In the genomic region with DNA sequence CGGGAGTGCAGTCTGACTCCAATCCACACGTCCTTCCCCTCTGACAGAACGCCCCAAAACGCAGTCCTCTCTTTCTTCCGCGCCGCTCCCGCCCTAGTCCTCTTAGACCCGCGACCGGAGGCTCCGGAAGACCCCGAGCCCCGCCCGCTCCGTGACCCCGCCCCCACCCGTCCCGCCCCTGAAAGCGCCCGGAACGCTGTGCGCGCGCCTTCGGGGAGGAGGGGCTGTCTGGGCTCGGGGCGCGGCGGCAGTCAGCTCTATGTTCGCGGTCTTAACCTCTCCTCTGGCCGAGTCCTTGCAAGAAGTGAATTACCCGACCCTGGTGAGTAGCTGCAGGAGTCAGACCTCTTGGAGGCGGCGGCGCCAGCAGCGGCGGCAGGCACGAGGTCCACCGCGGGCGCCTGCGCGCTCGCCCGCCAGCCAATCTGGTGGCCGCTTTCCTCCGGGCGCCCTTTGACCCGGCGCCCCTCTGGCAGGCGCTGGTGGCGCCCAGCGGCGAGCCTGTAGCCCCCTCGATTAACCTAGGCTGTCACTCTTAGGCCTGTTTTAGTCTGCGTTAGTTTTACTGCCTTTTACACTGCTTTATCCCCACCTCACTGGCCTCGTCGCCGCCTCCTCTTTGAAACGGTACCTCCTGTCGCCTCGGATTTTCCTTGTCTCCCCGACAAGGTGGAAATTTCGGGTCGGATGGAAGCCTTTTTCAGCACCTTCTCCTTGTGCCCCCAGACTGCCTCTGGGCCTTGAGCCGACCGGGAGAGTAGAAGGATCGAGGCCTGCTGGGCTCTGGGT, we compare ENCODE assay signal across 8 cellular contexts. TPM values are rescaled to one million over a fixed set of nuclear protein-coding genes. Genes with fewer than 3 reads are reported as not detected.
DNase-seq lines count a peak whose midpoint lies in the region; ATAC-seq lines count a peak whose summit lies in the region.

A gene with protein sequence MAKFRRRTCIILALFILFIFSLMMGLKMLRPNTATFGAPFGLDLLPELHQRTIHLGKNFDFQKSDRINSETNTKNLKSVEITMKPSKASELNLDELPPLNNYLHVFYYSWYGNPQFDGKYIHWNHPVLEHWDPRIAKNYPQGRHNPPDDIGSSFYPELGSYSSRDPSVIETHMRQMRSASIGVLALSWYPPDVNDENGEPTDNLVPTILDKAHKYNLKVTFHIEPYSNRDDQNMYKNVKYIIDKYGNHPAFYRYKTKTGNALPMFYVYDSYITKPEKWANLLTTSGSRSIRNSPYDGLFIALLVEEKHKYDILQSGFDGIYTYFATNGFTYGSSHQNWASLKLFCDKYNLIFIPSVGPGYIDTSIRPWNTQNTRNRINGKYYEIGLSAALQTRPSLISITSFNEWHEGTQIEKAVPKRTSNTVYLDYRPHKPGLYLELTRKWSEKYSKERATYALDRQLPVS (plus strand): TSS at position 219 of the 789 bp plus-strand sequence. CDS start 8,905 bp downstream, outside the sequence.

- H3K9me3 ChIP-seq in endocrine pancreas (ENCODE audit: control insufficient read depth, low read length), result no peaks in the 10 kb centered on the region

- H3K4me1 ChIP-seq in endocrine pancreas (ENCODE audit: control insufficient read depth, insufficient read depth, low read length), result peaks cover 28% of the 10 kb centered on the region

- peak within 1 kb of the TSS; percentile 98 for H3K4me3 ChIP-seq in endocrine pancreas (ENCODE audit: control insufficient read depth, insufficient read depth, low read length)

- DNase-seq in COR-L47 (lab: John Stamatoyannopoulos, UW) (peak; percentile 78), HT1080 (ENCODE audit: low read depth) (peak; percentile 83), NOMO-1 treated with dmso at 0.1 percent for 144 hours (lab: John Stamatoyannopoulos, UW; ENCODE audit: unreplicated experiment) (peak; percentile 91), mesenteric fat pad (ENCODE audit: low spot score) (peak; percentile 92)
- DNase-seq in activated CD8-positive, alpha-beta memory T cell treated with anti-CD3 and anti-CD28 coated beads for 48 hours (ENCODE audit: low read depth in 2 of 3, low spot score in 2 of 3), result peak; percentile 58 to 64 (median 61)
- DNase-seq in stimulated activated CD8-positive, alpha-beta memory T cell treated with anti-CD3 and anti-CD28 coated beads, Interleukin-15, amount 100 ng/mL, for 1 hour (ENCODE audit: low read depth), result peak; percentile 62

- peak; percentile 70 for ATAC-seq in GM21367 (IDR thresholded peaks at IDR 0.05; ENCODE audit: unreplicated experiment)

- no peaks in the 10 kb centered on the region for H3K36me3 ChIP-seq in endocrine pancreas (ENCODE audit: control insufficient read depth, insufficient read depth, low read length)

- H3K27me3 ChIP-seq in endocrine pancreas (ENCODE audit: control insufficient read depth, insufficient read depth, low read length), result no peaks in the 10 kb centered on the region

- H3K9ac ChIP-seq in endocrine pancreas (ENCODE audit: control insufficient read depth, insufficient read depth, low read length), result peak within 1 kb of the TSS; percentile 92

RNA-seq across cellular contexts. Expression of the gene that starts here (rescaled TPM):
- 8.4 and 11.5 TPM in 2 replicates for total RNA-seq in HT1080 (2014; rRNA removed; shearing (Covaris generic))
- polyA plus RNA-seq in HT1080 (2015; cell fraction: cytosol; rRNA removed), result 17.7 and 23.5 TPM in 2 replicates
- 28.0 and 31.9 TPM in 2 replicates for polyA plus RNA-seq in HT1080 (2015; cell fraction: nucleus; rRNA removed)
- total RNA-seq in mesenteric fat pad, result 16.0 TPM

Comparison
In these comparisons a context has a peak if more than half of its experiments do, and no peak if none do; other contexts are left out.
1. Peak in every context shown above with its lines: DNase-seq, ATAC-seq and H3K4me3 ChIP-seq.